In the genomic region with DNA sequence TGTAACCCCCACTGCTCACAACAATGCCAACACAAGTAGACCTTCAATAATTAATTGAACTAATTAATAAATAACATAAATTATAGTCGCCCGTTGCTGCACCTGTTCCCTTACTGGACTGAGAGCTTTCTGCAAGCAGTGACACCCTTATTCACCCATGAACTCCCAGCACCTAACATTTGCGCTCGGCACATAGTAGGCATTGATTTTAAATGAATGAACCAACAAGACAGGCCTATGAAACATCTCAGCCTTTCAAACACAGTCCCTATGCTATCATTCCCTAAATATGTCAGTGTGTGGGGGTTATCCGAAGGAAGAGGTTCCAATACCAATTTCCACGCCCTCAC, we compare ENCODE assay signal across 8 cellular contexts. TPM values are rescaled to one million over a fixed set of nuclear protein-coding genes. Genes with fewer than 3 reads are reported as not detected.
DNase-seq lines count a peak whose midpoint lies in the region; ATAC-seq and TF ChIP-seq lines count a peak whose summit lies in the region.

No MANE protein-coding gene starts in this region.

- CTCF ChIA-PET in CD4-positive, alpha-beta T cell (lab: Charles Lee), result no interaction called here

- DNase-seq in CD4-positive, alpha-beta T cell, result no peak
- DNase-seq in epithelial cell of esophagus (ENCODE audit: low read depth) (no peak), osteocyte (ENCODE audit: extremely low spot score, unreplicated experiment) (no peak), NCI-H526 treated with DMSO at 0.1 percent for 48 hours (lab: John Stamatoyannopoulos, UW) (no peak), NCI-H1092 (lab: John Stamatoyannopoulos, UW) (no peak), retina (no peak)

- intact Hi-C loops in CD4-positive, alpha-beta T cell (cut with DNase I, micrococcal nuclease), result loop anchor here in 1 of 2 experiments (5.0 to 10.0 kb wide), 6 partner anchors 147 to 1982 kb away; partner anchors contain the start of genes INTS4, PGM2L1, POLD3 and WNT11

- no peak for TF ChIP-seq CTCF in CD4-positive, alpha-beta T cell (IDR thresholded peaks at IDR 0.05)
- TF ChIP-seq CTCF in OCI-LY3 (IDR thresholded peaks at IDR 0.05; ENCODE audit: low read depth, low read length) (no peak), epithelial cell of esophagus (IDR thresholded peaks at IDR 0.05; ENCODE audit: insufficient read depth, low read depth, low read length, missing control alignments) (no peak), osteocyte (IDR thresholded peaks at IDR 0.05) (no peak)

- peaks cover 54% of the 10 kb centered on the region for H4K20me1 ChIP-seq in OCI-LY3 (ENCODE audit: insufficient read depth, low read length)

- H3K4me3 ChIP-seq in OCI-LY3 (ENCODE audit: low read length) (peak overlapping the region; percentile 83), epithelial cell of esophagus (ENCODE audit: low read length) (peak overlapping the region; percentile 89)

- H3K9ac ChIP-seq in OCI-LY3 (ENCODE audit: low read length), result peak overlapping the region; percentile 76

- peaks cover 14% of the 10 kb centered on the region for H3K36me3 Mint-ChIP-seq in CD4-positive, alpha-beta T cell (ENCODE audit: low read depth)
- H3K36me3 Mint-ChIP-seq in osteocyte (ENCODE audit: unreplicated experiment), result no peaks in the 10 kb centered on the region

- ATAC-seq in CD4-positive, alpha-beta T cell (ENCODE audit: poor library complexity), result no peak
- ATAC-seq in HG03571 (IDR thresholded peaks at IDR 0.05; ENCODE audit: unreplicated experiment), result no peak

- no peaks in the 10 kb centered on the region for H3K9me3 Mint-ChIP-seq in CD4-positive, alpha-beta T cell
- no peaks in the 10 kb centered on the region for H3K9me3 Mint-ChIP-seq in osteocyte (ENCODE audit: unreplicated experiment)

- no peak overlapping the region for H3K27ac ChIP-seq in CD4-positive, alpha-beta T cell (ENCODE audit: low read depth, low read length)
- no peak overlapping the region for H3K27ac ChIP-seq in OCI-LY3 (ENCODE audit: low read length)

- H3K4me3 Mint-ChIP-seq in CD4-positive, alpha-beta T cell, result peak overlapping the region; percentile 97
- H3K4me3 Mint-ChIP-seq in osteocyte (ENCODE audit: unreplicated experiment), result peak overlapping the region; percentile 94

- H3K4me1 ChIP-seq in OCI-LY3 (ENCODE audit: low read length), result peaks cover 50% of the 10 kb centered on the region

- peak overlapping the region; percentile 87 for H3K27ac Mint-ChIP-seq in CD4-positive, alpha-beta T cell
- H3K27ac Mint-ChIP-seq in osteocyte (ENCODE audit: unreplicated experiment), result peak overlapping the region; percentile 63

- H3K4me2 ChIP-seq in OCI-LY3 (ENCODE audit: low read length), result peak overlapping the region; percentile 85

- no peaks in the 10 kb centered on the region for H3K36me3 ChIP-seq in OCI-LY3 (replicated peaks; ENCODE audit: low read depth, low read length)

- peaks cover 52% of the 10 kb centered on the region for H3K79me2 ChIP-seq in OCI-LY3 (ENCODE audit: low read length)

- no peak overlapping the region for H2AFZ ChIP-seq in OCI-LY3 (ENCODE audit: low read depth, low read length)

- no peaks in the 10 kb centered on the region for H3K9me3 ChIP-seq in CD4-positive, alpha-beta T cell (ENCODE audit: control insufficient read depth, low read length)
- no peaks in the 10 kb centered on the region for H3K9me3 ChIP-seq in OCI-LY3 (ENCODE audit: insufficient read depth, low read length)

- H3K27me3 Mint-ChIP-seq in CD4-positive, alpha-beta T cell, result no peaks in the 10 kb centered on the region
- H3K27me3 Mint-ChIP-seq in osteocyte (ENCODE audit: unreplicated experiment), result no peaks in the 10 kb centered on the region

- H3K27me3 ChIP-seq in CD4-positive, alpha-beta T cell (ENCODE audit: control insufficient read depth, insufficient read depth, low read length), result no peaks in the 10 kb centered on the region
- H3K27me3 ChIP-seq in OCI-LY3 (ENCODE audit: low read depth, low read length), result peaks cover 49% of the 10 kb centered on the region

- POLR2A ChIA-PET in CD4-positive, alpha-beta T cell (lab: Charles Lee), result no interaction called here

- H3K4me1 Mint-ChIP-seq in CD4-positive, alpha-beta T cell (ENCODE audit: low read depth), result peaks cover 77% of the 10 kb centered on the region
- H3K4me1 Mint-ChIP-seq in osteocyte (ENCODE audit: unreplicated experiment), result peaks cover 31% of the 10 kb centered on the region

RNA-seq across cellular contexts. Expression of gene THAP12, which starts 1.1 kb away (rescaled TPM):
- 10 to 100 TPM; 34.8 to 36.3 TPM for total RNA-seq in CD4-positive, alpha-beta T cell
- total RNA-seq in osteocyte, result 35.1 and 36.8 TPM in 2 replicates

RNA-seq across cellular contexts. Expression of gene GVQW3, which starts 1.3 kb away (rescaled TPM):
- total RNA-seq in CD4-positive, alpha-beta T cell, result 1 to 10 TPM; 1.8 TPM
- 3.8 and 4.2 TPM in 2 replicates for total RNA-seq in osteocyte
